ENCODE assay signal across 18 cellular contexts in genomic region chr11:19281555-19281954, GRCh38. TPM values are rescaled to one million over a fixed set of nuclear protein-coding genes. Genes with fewer than 3 reads are reported as not detected.
"Had no signal": no experiment of that assay in that cellular context is flagged by ENCODE, and none has a peak within 500 bp of the region (broad histone marks: within the 10 kb centered on the region; RNA-seq: fewer than 3 reads in every experiment).

No MANE protein-coding gene starts in this region.

- H3K27ac Mint-ChIP-seq: endodermal cell; naive thymus-derived CD4-positive, alpha-beta T cell; neural progenitor cell had no signal

- H3K4me3 ChIP-seq: colonic mucosa, hepatocyte, neural progenitor cell, ovary, right atrium auricular region, smooth muscle cell, tibial artery, uterus had no signal

- H3K9me3 Mint-ChIP-seq: endodermal cell, neural progenitor cell had no signal

- H3K9me3 ChIP-seq: colonic mucosa, ovary, right atrium auricular region, tibial artery, upper lobe of left lung, uterus had no signal

- H3K27ac ChIP-seq: colonic mucosa, foreskin keratinocyte, hepatocyte, neural progenitor cell, ovary, right atrium auricular region, tibial artery, upper lobe of left lung, uterus had no signal

- H3K27me3 ChIP-seq: colonic mucosa, foreskin keratinocyte, hepatocyte, neural progenitor cell, ovary, right atrium auricular region, upper lobe of left lung, uterus had no signal

- H3K9ac ChIP-seq: neural progenitor cell had no signal

- H3K36me3 ChIP-seq: colonic mucosa, neural progenitor cell, ovary, right atrium auricular region, tibial artery, upper lobe of left lung, uterus had no signal

- H3K79me2 ChIP-seq: hepatocyte had no signal

- H3K4me3 Mint-ChIP-seq: endodermal cell; naive thymus-derived CD4-positive, alpha-beta T cell; neural progenitor cell had no signal

- DNase-seq: colonic mucosa; dermis blood vessel endothelial cell; endodermal cell; erythroblast; foreskin keratinocyte; left colon; naive thymus-derived CD4-positive, alpha-beta T cell; ovary; stimulated activated CD4-positive, alpha-beta T cell treated with anti-CD3 and anti-CD28 coated beads, Interleukin-2, amount 100 ng/mL, for 48 hours; stimulated activated naive CD4-positive, alpha-beta T cell treated with Interleukin-2 at 50 U/mL for 16 hours; tibial artery; upper lobe of left lung; uterus had no signal

- ATAC-seq: foreskin keratinocyte, left colon had no signal

- H2AFZ ChIP-seq: hepatocyte, neural progenitor cell had no signal

- H3K4me2 ChIP-seq: smooth muscle cell had no signal

- H3K4me1 ChIP-seq: colonic mucosa, foreskin keratinocyte, right atrium auricular region, tibial artery, uterus had no signal

- H3K36me3 Mint-ChIP-seq: naive thymus-derived CD4-positive, alpha-beta T cell; neural progenitor cell had no signal

- FAIRE-seq: endothelial cell of umbilical vein had no signal

RNA-seq across cellular contexts. Expression of gene E2F8, which starts 40.8 kb away (rescaled TPM):
- polyA plus RNA-seq: naive thymus-derived CD4-positive, alpha-beta T cell had no signal
